16 cellular contexts compared by ENCODE assay signal in genomic region chr10:25382029-25382810, GRCh38.
"Had no signal": no experiment of that assay in that cellular context is flagged by ENCODE, and none has a peak within 500 bp of the region (broad histone marks: within the 10 kb centered on the region; RNA-seq: fewer than 3 reads in every experiment).

No MANE protein-coding gene starts in this region.

- H3K4me3 ChIP-seq: esophagus muscularis mucosa, heart right ventricle, prostate gland, right lobe of liver, tibial nerve had no signal

- DNase-seq: activated CD4-positive, alpha-beta T cell treated with anti-CD3 and anti-CD28 coated beads for 36 hours; activated CD8-positive, alpha-beta memory T cell treated with anti-CD3 and anti-CD28 coated beads, Interleukin-2, amount 50 U/mL, for 4 hours; activated CD8-positive, alpha-beta T cell treated with anti-CD3 and anti-CD28 coated beads for 36 hours; activated gamma-delta T cell treated with Interleukin-2 at 50 U/mL for 16 hours; activated naive CD8-positive, alpha-beta T cell treated with anti-CD3 and anti-CD28 coated beads, Interleukin-2, amount 10 ng/mL, durations not matched to agents 7 days and 5 days; activated T-cell treated with anti-CD3 and anti-CD28 coated beads, Interleukin-2, amount 50 U/mL, for 72 hours; foreskin melanocyte; heart right ventricle; naive B cell; right lobe of liver; SW 1271; T-helper 9 cell; WERI-Rb-1 had no signal
